In genomic region chr1:178189814-178190213, GRCh38 we compare ENCODE assay signal across 9 cellular contexts.
DNase-seq lines count a peak whose midpoint lies in the region; ATAC-seq and TF ChIP-seq lines count a peak whose summit lies in the region.
"Had no signal": no experiment of that assay in that cellular context is flagged by ENCODE, and none has a peak within 500 bp of the region (broad histone marks: within the 10 kb centered on the region; RNA-seq: fewer than 3 reads in every experiment).

No MANE protein-coding gene starts in this region.

- H3K27ac Mint-ChIP-seq in HFFc6 = no peak overlapping the region

- H3K9me3 Mint-ChIP-seq in HFFc6 = no peaks in the 10 kb centered on the region; the same call in 1 of the 2 replicates

- no peak for ATAC-seq in HG03135 (IDR thresholded peaks at IDR 0.05; ENCODE audit: unreplicated experiment)

- no peak overlapping the region for H3K9ac ChIP-seq in parathyroid adenoma

- H3K4me2 ChIP-seq in parathyroid adenoma (ENCODE audit: low read length) = no peak overlapping the region

- TF ChIP-seq CTCF in HFFc6 (IDR thresholded peaks at IDR 0.05) = peak; percentile 69; the same call in 1 of the 2 replicates
- TF ChIP-seq CTCF in parathyroid adenoma (IDR thresholded peaks at IDR 0.05) = peak; percentile 24

- no peak overlapping the region for H3K27ac ChIP-seq in parathyroid adenoma
- H3K27ac ChIP-seq: pancreas had no signal

- no peak overlapping the region for H2AFZ ChIP-seq in parathyroid adenoma

- no peak overlapping the region for H3K4me3 ChIP-seq in parathyroid adenoma (ENCODE audit: low read depth, low read length)
- H3K4me3 ChIP-seq: pancreas had no signal

- DNase-seq in GM04504 (ENCODE audit: low read depth) = peak; percentile 7
- DNase-seq in HFFc6 = no peak
- DNase-seq in NCI-H82 treated with DMSO at 0.1 percent for 48 hours (lab: John Stamatoyannopoulos, UW; ENCODE audit: unreplicated experiment) = peak; percentile 62
- DNase-seq in erythroblast (lab: John Stamatoyannopoulos, UW) = peak; percentile 32 to 44
- no peak for DNase-seq in mucosa of gallbladder (ENCODE audit: low spot score)
- DNase-seq in NK-92 treated with Interleukin-12 subunit alpha and Interleukin-12 subunit beta, amount 100 ng/mL, for 24 hours (lab: John Stamatoyannopoulos, UW) = no peak
- DNase-seq: pancreas had no signal

- peaks cover 68% of the 10 kb centered on the region for H3K4me1 Mint-ChIP-seq in HFFc6 (ENCODE audit: low read depth)

- no peak overlapping the region for H3K4me3 Mint-ChIP-seq in HFFc6

- H3K79me2 ChIP-seq in parathyroid adenoma = no peaks in the 10 kb centered on the region

- H3K9me3 ChIP-seq in parathyroid adenoma (ENCODE audit: control insufficient read depth, low read length) = no peaks in the 10 kb centered on the region
- H3K9me3 ChIP-seq: pancreas had no signal

- peaks cover 32% of the 10 kb centered on the region for H3K36me3 Mint-ChIP-seq in HFFc6 (ENCODE audit: low read depth)

- no peaks in the 10 kb centered on the region for H3K36me3 ChIP-seq in parathyroid adenoma (ENCODE audit: control insufficient read depth, insufficient read depth, low read length)
- H3K36me3 ChIP-seq: pancreas had no signal

- H3K27me3 ChIP-seq in parathyroid adenoma (ENCODE audit: control insufficient read depth, insufficient read depth, low read length) = no peaks in the 10 kb centered on the region
- H3K27me3 ChIP-seq: pancreas had no signal

- no peaks in the 10 kb centered on the region for H3K4me1 ChIP-seq in parathyroid adenoma

- no peak for TF ChIP-seq POLR2A in erythroblast (IDR thresholded peaks at IDR 0.05; ENCODE audit: low read length)

- H3K27me3 Mint-ChIP-seq in HFFc6 (ENCODE audit: insufficient read depth) = peaks cover 2% of the 10 kb centered on the region

Comparison
In these comparisons a context has a peak if more than half of its experiments do, and no peak if none do; other contexts are left out.
1. DNase-seq: peak in GM04504 (single experiment), NCI-H82 treated with DMSO at 0.1 percent for 48 hours (single experiment) and erythroblast (2 of 2); none in HFFc6 (single experiment), mucosa of gallbladder (single experiment) and NK-92 treated with Interleukin-12 subunit alpha and Interleukin-12 subunit beta, amount 100 ng/mL, for 24 hours (single experiment).